Comparison of ENCODE assay signal across 15 cellular contexts in genomic region chr6:21163110-21163837, GRCh38.
DNase-seq lines count a peak whose midpoint lies in the region; ATAC-seq and TF ChIP-seq lines count a peak whose summit lies in the region.
"Had no signal": no experiment of that assay in that cellular context is flagged by ENCODE, and none has a peak within 500 bp of the region (broad histone marks: within the 10 kb centered on the region; RNA-seq: fewer than 3 reads in every experiment).

No MANE protein-coding gene starts in this region.

- no peak for ATAC-seq in GM21619 (IDR thresholded peaks at IDR 0.05; ENCODE audit: unreplicated experiment)
- ATAC-seq in GM18861 (IDR thresholded peaks at IDR 0.05; ENCODE audit: unreplicated experiment), result no peak
- ATAC-seq: heart left ventricle had no signal

- DNase-seq in AG04450 (ENCODE audit: low read depth, low spot score), result peak; percentile 41
- peak; percentile 36 for DNase-seq in HCEC 1CT
- DNase-seq in amniotic stem cell (lab: John Stamatoyannopoulos, UW), result peak; percentile 26
- peak; percentile 93 for DNase-seq in iris pigment epithelial cell (ENCODE audit: low read depth)
- DNase-seq in stomach, result no peak
- no peak for DNase-seq in T-helper 9 cell
- DNase-seq: BE2C; heart left ventricle; NCI-H1417; NCI-H524; nucleus accumbens; stimulated activated CD4-positive, alpha-beta T cell treated with anti-CD3 and anti-CD28 coated beads, Interleukin-15, amount 100 ng/mL, for 24 hours had no signal

- CTCF ChIA-PET in AG04450 (lab: Charles Lee), result no interaction called here

- H3K4me3 ChIP-seq in AG04450 (ENCODE audit: low read depth, low read length) (no peak overlapping the region), stomach (no peak overlapping the region)
- H3K4me3 ChIP-seq: heart left ventricle, vagina had no signal

- no peaks in the 10 kb centered on the region for H3K36me3 ChIP-seq in stomach
- H3K36me3 ChIP-seq: BE2C, heart left ventricle, vagina had no signal

- no peak for TF ChIP-seq EP300 in stomach (IDR thresholded peaks at IDR 0.05)

- H3K9me3 ChIP-seq in AG04450 (ENCODE audit: control insufficient read depth, insufficient read depth, low read length) (no peaks in the 10 kb centered on the region), stomach (no peaks in the 10 kb centered on the region)
- H3K9me3 ChIP-seq: BE2C, heart left ventricle, vagina had no signal

- H3K27me3 ChIP-seq in AG04450 (ENCODE audit: control insufficient read depth, insufficient read depth, low read length) (no peaks in the 10 kb centered on the region), stomach (no peaks in the 10 kb centered on the region)
- H3K27me3 ChIP-seq: BE2C, heart left ventricle, vagina had no signal

- WGBS in stomach, 5 donors, result 86 to 90% (median 87%) methylated on average over 13 of the region's 13 CpGs

- TF ChIP-seq CTCF in AG04450 (IDR thresholded peaks at IDR 0.05; ENCODE audit: low read depth, low read length), result no peak
- TF ChIP-seq CTCF in stomach (IDR thresholded peaks at IDR 0.05), result no peak

- intact Hi-C loops in stomach (cut with DNase I; ENCODE audit: low total_unique reads), result no loop called here

- peak overlapping the region; percentile 57 for H3K27ac ChIP-seq in AG04450 (ENCODE audit: low read depth, low read length)
- H3K27ac ChIP-seq in stomach, result no peak overlapping the region
- H3K27ac ChIP-seq: heart left ventricle, vagina had no signal

- POLR2A ChIA-PET in AG04450 (lab: Yijun Ruan, JAX), result no interaction called here

- peaks cover 0 to 4% (median 2%) of the 10 kb centered on the region in 4 donors for H3K4me1 ChIP-seq in stomach
- H3K4me1 ChIP-seq: vagina had no signal

- no peak for TF ChIP-seq POLR2A in stomach (IDR thresholded peaks at IDR 0.05)

Comparison
In these comparisons a context has a peak if more than half of its experiments do, and no peak if none do; other contexts are left out.
1. DNase-seq: peak in AG04450 (single experiment), HCEC 1CT (single experiment), amniotic stem cell (single experiment) and iris pigment epithelial cell (single experiment); none in stomach (single experiment) and T-helper 9 cell (single experiment).